In genomic region chr16:64035337-64035736, GRCh38 we compare ENCODE assay signal across 28 cellular contexts.
"Had no signal": no experiment of that assay in that cellular context is flagged by ENCODE, and none has a peak within 500 bp of the region (broad histone marks: within the 10 kb centered on the region; RNA-seq: fewer than 3 reads in every experiment).

No MANE protein-coding gene starts in this region.

- H3K4me3 ChIP-seq: colonic mucosa, coronary artery, dorsolateral prefrontal cortex, esophagus muscularis mucosa, esophagus squamous epithelium, gastrocnemius medialis, gastroesophageal sphincter, heart left ventricle, heart right ventricle had no signal

- FAIRE-seq: colon, endometrium, endothelial cell of umbilical vein, frontal cortex had no signal

- DNase-seq: colonic mucosa; cortex of kidney; dermis blood vessel endothelial cell; dorsolateral prefrontal cortex; effector CD4-positive, alpha-beta T cell; effector CD8-positive, alpha-beta T cell; effector memory CD4-positive, alpha-beta T cell; effector memory CD8-positive, alpha-beta T cell; endodermal cell; erythroblast; esophagus squamous epithelium; foreskin fibroblast; foreskin keratinocyte; foreskin melanocyte; gastrocnemius medialis; glutamatergic neuron; head of caudate nucleus; heart left ventricle; heart right ventricle had no signal

- H3K27ac ChIP-seq: colonic mucosa, coronary artery, dorsolateral prefrontal cortex, epithelial cell of prostate, esophagus muscularis mucosa, esophagus squamous epithelium, foreskin keratinocyte, gastrocnemius medialis, gastroesophageal sphincter, heart left ventricle, heart right ventricle had no signal

- H3K36me3 ChIP-seq: colonic mucosa, esophagus muscularis mucosa, esophagus squamous epithelium, gastrocnemius medialis, gastroesophageal sphincter, heart left ventricle, heart right ventricle had no signal

- ATAC-seq: effector memory CD8-positive, alpha-beta T cell; esophagus mucosa; foreskin keratinocyte; gastrocnemius medialis; gastroesophageal sphincter; heart left ventricle; heart right ventricle had no signal

- H3K27me3 ChIP-seq: colonic mucosa, esophagus muscularis mucosa, esophagus squamous epithelium, foreskin keratinocyte, gastrocnemius medialis, gastroesophageal sphincter, heart left ventricle, heart right ventricle had no signal

- H3K4me1 ChIP-seq: colonic mucosa, esophagus muscularis mucosa, esophagus squamous epithelium, foreskin keratinocyte, gastrocnemius medialis, gastroesophageal sphincter, heart left ventricle, heart right ventricle had no signal

- H3K9me3 ChIP-seq: colonic mucosa, esophagus muscularis mucosa, esophagus squamous epithelium, gastrocnemius medialis, gastroesophageal sphincter had no signal
